Comparison of ENCODE assay signal across 18 cellular contexts in genomic region chr6:39209908-39210307, GRCh38. TPM values are rescaled to one million over a fixed set of nuclear protein-coding genes. Genes with fewer than 3 reads are reported as not detected.
DNase-seq lines count a peak whose midpoint lies in the region; ATAC-seq, FAIRE-seq and TF ChIP-seq lines count a peak whose summit lies in the region.
"Had no signal": no experiment of that assay in that cellular context is flagged by ENCODE, and none has a peak within 500 bp of the region (broad histone marks: within the 10 kb centered on the region; RNA-seq: fewer than 3 reads in every experiment).

No MANE protein-coding gene starts in this region.

- no peaks in the 10 kb centered on the region for H3K27me3 Mint-ChIP-seq in activated T-helper 1 cell treated with anti-CD3 and anti-CD28 coated beads, Interleukin-12 subunit alpha, Interleukin-12 subunit beta, Interleukin-2, Interleukin-4 antibody, amounts not matched to agents 30 ng/mL and 10 ng/mL and 1 ng/mL, durations not matched to agents 14 hours and 24 hours and 36 hours (ENCODE audit: insufficient read depth)
- peaks cover 10% of the 10 kb centered on the region for H3K27me3 Mint-ChIP-seq in nephron progenitor cell (ENCODE audit: low read depth, poor library complexity)

- H3K9me3 Mint-ChIP-seq in activated T-helper 1 cell treated with anti-CD3 and anti-CD28 coated beads, Interleukin-12 subunit alpha, Interleukin-12 subunit beta, Interleukin-2, Interleukin-4 antibody, amounts not matched to agents 30 ng/mL and 10 ng/mL and 1 ng/mL, durations not matched to agents 14 hours and 24 hours and 36 hours = no peaks in the 10 kb centered on the region
- no peaks in the 10 kb centered on the region for H3K9me3 Mint-ChIP-seq in nephron progenitor cell

- H3K27me3 ChIP-seq in liver (ENCODE audit: control insufficient read depth in 4 of 4, insufficient read depth in 4 of 4, low read length in 3 of 4) (no peaks in the 10 kb centered on the region), HepG2 (ENCODE audit: control insufficient read depth in 1 of 2, insufficient read depth in 2 of 2, low read length in 2 of 2) (no peaks in the 10 kb centered on the region; a peak in 1 of 5 replicates)
- H3K27me3 ChIP-seq: testis had no signal

- H3K27ac Mint-ChIP-seq in activated T-helper 1 cell treated with anti-CD3 and anti-CD28 coated beads, Interleukin-12 subunit alpha, Interleukin-12 subunit beta, Interleukin-2, Interleukin-4 antibody, amounts not matched to agents 30 ng/mL and 10 ng/mL and 1 ng/mL, durations not matched to agents 14 hours and 24 hours and 36 hours = peak overlapping the region; percentile 67
- H3K27ac Mint-ChIP-seq in nephron progenitor cell = peak overlapping the region; percentile 96

- no peak for TF ChIP-seq RAD21 in liver (IDR thresholded peaks at IDR 0.05)
- no peak for TF ChIP-seq RAD21 in HepG2 (CRISPR knock-in tag; IDR thresholded peaks at IDR 0.05)

- no peak for ATAC-seq in HepG2

- no peak for TF ChIP-seq POLR2A in HepG2 (IDR thresholded peaks at IDR 0.05; ENCODE audit: insufficient read depth in 1 of 2, low read depth in 2 of 2, low read length in 2 of 2)

- in situ Hi-C loops in HepG2 (cut with HindIII; ENCODE audit: extremely low pct_ligation_motif_present, low pct_unique_long_range_greater_than_20kb) = no loop called here

- H3K9me3 ChIP-seq in liver (ENCODE audit: control insufficient read depth in 4 of 4, low read length in 3 of 4) = no peaks in the 10 kb centered on the region
- H3K9me3 ChIP-seq in HepG2 (ENCODE audit: low read length) = no peaks in the 10 kb centered on the region
- H3K9me3 ChIP-seq: testis had no signal

- no peak for TF ChIP-seq EP300 in HepG2 (IDR thresholded peaks at IDR 0.05; ENCODE audit: low read depth in 2 of 2, low read length in 2 of 2)
- TF ChIP-seq EP300 in HepG2 (CRISPR knock-in tag; IDR thresholded peaks at IDR 0.05; ENCODE audit: borderline replicate concordance) = no peak

- WGBS in liver = 59% methylated on average over 6 of the region's 6 CpGs
- 45% methylated on average over 6 of the region's 6 CpGs for WGBS in HepG2 (ENCODE audit: low lambda C conversion rate)

- TF ChIP-seq CTCF in liver (IDR thresholded peaks at IDR 0.05; ENCODE audit: low read depth, low read length, missing input control) = no peak
- no peak for TF ChIP-seq CTCF in HepG2 (CRISPR knock-in tag; IDR thresholded peaks at IDR 0.05)
- TF ChIP-seq CTCF in nephron progenitor cell (IDR thresholded peaks at IDR 0.05) = no peak

- H3K4me3 Mint-ChIP-seq in activated T-helper 1 cell treated with anti-CD3 and anti-CD28 coated beads, Interleukin-12 subunit alpha, Interleukin-12 subunit beta, Interleukin-2, Interleukin-4 antibody, amounts not matched to agents 30 ng/mL and 10 ng/mL and 1 ng/mL, durations not matched to agents 14 hours and 24 hours and 36 hours = peak overlapping the region; percentile 37
- H3K4me3 Mint-ChIP-seq in nephron progenitor cell = peak overlapping the region; percentile 2

- POLR2A ChIA-PET in HepG2 (lab: Yijun Ruan, JAX) = no interaction called here

- no peak for FAIRE-seq in HepG2 (lab: Jason Lieb, UNC)
- FAIRE-seq: D721Med, GM18507, GM19239 had no signal

- H3K4me3 ChIP-seq in liver (ENCODE audit: low read depth in 1 of 3, low read length in 3 of 3) (no peak overlapping the region), HepG2 (replicated peaks in 1 of 3; ENCODE audit: insufficient read depth in 1 of 3, low read depth in 2 of 3, low read length in 3 of 3) (no peak overlapping the region)
- H3K4me3 ChIP-seq: testis had no signal

- no peak overlapping the region for H2AFZ ChIP-seq in HepG2 (ENCODE audit: low read length)

- H3K4me1 Mint-ChIP-seq in activated T-helper 1 cell treated with anti-CD3 and anti-CD28 coated beads, Interleukin-12 subunit alpha, Interleukin-12 subunit beta, Interleukin-2, Interleukin-4 antibody, amounts not matched to agents 30 ng/mL and 10 ng/mL and 1 ng/mL, durations not matched to agents 14 hours and 24 hours and 36 hours (ENCODE audit: low read depth) = peaks cover 60% of the 10 kb centered on the region
- H3K4me1 Mint-ChIP-seq in nephron progenitor cell = peaks cover 86% of the 10 kb centered on the region

- H3K4me1 ChIP-seq in liver (ENCODE audit: control insufficient read depth in 4 of 4, insufficient read depth in 4 of 4, low read length in 3 of 4) (peaks cover 25 to 93% (median 80%) of the 10 kb centered on the region in 4 donors), HepG2 (ENCODE audit: insufficient read depth, low read length) (no peaks in the 10 kb centered on the region)
- H3K4me1 ChIP-seq: testis had no signal

- CTCF ChIA-PET in HepG2 (lab: Yijun Ruan, JAX; ENCODE audit: low intra/inter-chr PET ratio, low total read pairs) = no interaction called here

- H3K9ac ChIP-seq in liver (ENCODE audit: low read depth in 1 of 2, low read length in 2 of 2) = no peak overlapping the region
- no peak overlapping the region for H3K9ac ChIP-seq in HepG2 (ENCODE audit: insufficient read depth, low read depth, low read length)

- no peak overlapping the region for H3K4me2 ChIP-seq in HepG2 (ENCODE audit: low read depth, low read length)

- no TSS peak for BruUV-seq in HepG2 (replicated peaks; lab: Mats Ljungman, UMichigan)

- H3K36me3 Mint-ChIP-seq in activated T-helper 1 cell treated with anti-CD3 and anti-CD28 coated beads, Interleukin-12 subunit alpha, Interleukin-12 subunit beta, Interleukin-2, Interleukin-4 antibody, amounts not matched to agents 30 ng/mL and 10 ng/mL and 1 ng/mL, durations not matched to agents 14 hours and 24 hours and 36 hours (ENCODE audit: low read depth) = peaks cover 22% of the 10 kb centered on the region
- H3K36me3 Mint-ChIP-seq in nephron progenitor cell (ENCODE audit: low read depth) = peaks cover 23% of the 10 kb centered on the region

- H4K20me1 ChIP-seq in HepG2 (ENCODE audit: insufficient read depth, low read length) = no peaks in the 10 kb centered on the region

- intact Hi-C loops in HepG2 (cut with micrococcal nuclease; ENCODE audit: unreplicated experiment) = no loop called here
- intact Hi-C loops in activated T-helper 1 cell treated with anti-CD3 and anti-CD28 coated beads, Interleukin-12 subunit alpha, Interleukin-12 subunit beta, Interleukin-2, Interleukin-4 antibody, amounts not matched to agents 30 ng/mL and 10 ng/mL and 1 ng/mL, durations not matched to agents 14 hours and 24 hours and 36 hours (cut with micrococcal nuclease) = loop anchor here (2.0 kb wide), 1 partner anchor 13 kb away; no protein-coding TSS in a partner anchor

- H3K36me3 ChIP-seq in liver (ENCODE audit: control insufficient read depth in 4 of 4, insufficient read depth in 3 of 4, low read depth in 1 of 4, low read length in 3 of 4) (no peaks in the 10 kb centered on the region), HepG2 (replicated peaks in 1 of 2; ENCODE audit: control insufficient read depth in 1 of 2, insufficient read depth in 2 of 2, low read length in 2 of 2) (no peaks in the 10 kb centered on the region)

- H3K79me2 ChIP-seq in HepG2 (ENCODE audit: insufficient read depth, low read length) = no peaks in the 10 kb centered on the region

- no peak for DNase-seq in HepG2 (ENCODE audit: low spot score)
- DNase-seq in activated T-helper 1 cell treated with anti-CD3 and anti-CD28 coated beads, Interleukin-12 subunit alpha, Interleukin-12 subunit beta, Interleukin-2, Interleukin-4 antibody, amounts not matched to agents 30 ng/mL and 10 ng/mL and 1 ng/mL, durations not matched to agents 14 hours and 24 hours and 36 hours (ENCODE audit: low spot score) = no peak
- no peak for DNase-seq in nephron progenitor cell
- DNase-seq in NK-92 (lab: John Stamatoyannopoulos, UW; ENCODE audit: unreplicated experiment) = no peak
- DNase-seq in NCI-H526 treated with DMSO at 0.1 percent for 48 hours (lab: John Stamatoyannopoulos, UW) = no peak
- DNase-seq in T1000 (lab: John Stamatoyannopoulos, UW) = no peak
- DNase-seq in hepatic stellate cell (ENCODE audit: low spot score) = no peak
- DNase-seq: activated effector memory CD4-positive, alpha-beta T cell treated with anti-CD3 and anti-CD28 coated beads, Interleukin-2, amount 50 U/mL, for 16 hours; left cardiac atrium; NCI-H2081; NCI-H69; RPMI8226; testis had no signal

- H3K27ac ChIP-seq in liver (ENCODE audit: low read depth in 1 of 2, low read length in 2 of 2) (peak overlapping the region; percentile 58 to 69), HepG2 (ENCODE audit: extremely low read length, insufficient read depth, low read length) (no peak overlapping the region)
- H3K27ac ChIP-seq: testis had no signal

TF ChIP-seq in liver, 16 proteins besides CTCF, POLR2A, EP300 and RAD21 (continues in another document):
- no peak for TF ChIP-seq SP1 (IDR thresholded peaks at IDR 0.05)

TF ChIP-seq in HepG2, 621 proteins besides CTCF, POLR2A, EP300 and RAD21:
- no peak for TF ChIP-seq ATM (IDR thresholded peaks at IDR 0.05; ENCODE audit: borderline replicate concordance)

RNA-seq across cellular contexts. Expression of gene KCNK5, which starts 19.4 kb away (rescaled TPM):
- total RNA-seq in liver (10 to 100 TPM in 1 of 2 donors, 1 to 10 TPM in 1; 3.7 to 19.1 TPM), HepG2 (2016; rRNA removed; fragmentation: Illumina TruSeq; extraction: Trizol) (0.04 TPM in 1 of 2 replicates, not detected in the other)
- polyA plus RNA-seq in liver (1 to 10 TPM; 5.4 to 9.6 TPM), HepG2 (2011; rRNA removed) (0.03 TPM in 1 of 2 replicates, not detected in the other)
- total RNA-seq in HepG2 (2016; cell fraction: cytosol; rRNA removed; fragmentation: Illumina TruSeq; extraction: Trizol; ENCODE audit: low read depth) = not detected in 2 replicates
- total RNA-seq in HepG2 (2016; cell fraction: insoluble cytoplasmic fraction; rRNA removed; fragmentation: Illumina TruSeq; extraction: Trizol) = 0.04 TPM in 1 of 2 replicates, not detected in the other
- not detected in 2 replicates for total RNA-seq in HepG2 (2016; cell fraction: membrane; rRNA removed; fragmentation: Illumina TruSeq; extraction: Trizol)
- not detected in 2 replicates for total RNA-seq in HepG2 (2016; cell fraction: nucleus; rRNA removed; fragmentation: Illumina TruSeq; extraction: Trizol)
- polyA plus RNA-seq in HepG2 (2011; cell fraction: cytosol; rRNA removed) = 0.01 TPM in 1 of 2 replicates, not detected in the other
- not detected in 2 replicates for polyA plus RNA-seq in HepG2 (2011; cell fraction: nucleus; rRNA removed)
- polyA plus RNA-seq in HepG2 (2012) = not detected in 2 replicates
- not detected in 2 replicates for polyA plus RNA-seq in HepG2 (2016; cell fraction: cytosol; fragmentation: Illumina TruSeq; extraction: Trizol; ENCODE audit: low read depth)
- not detected in 2 replicates for polyA plus RNA-seq in HepG2 (2016; cell fraction: insoluble cytoplasmic fraction; fragmentation: Illumina TruSeq; extraction: Trizol; ENCODE audit: low read depth)
- polyA plus RNA-seq in HepG2 (2016; cell fraction: membrane; fragmentation: Illumina TruSeq; extraction: Trizol; ENCODE audit: low read depth) = not detected in 2 replicates
- not detected in 2 replicates for polyA plus RNA-seq in HepG2 (2016; cell fraction: nucleus; fragmentation: Illumina TruSeq; extraction: Trizol; ENCODE audit: insufficient read depth, low read depth)
- 9.6 TPM in 1 of 2 replicates, not detected in the other for polyA minus RNA-seq in HepG2 (2011; rRNA and poly(A)+ RNA removed; ENCODE audit: low replicate concordance)
- not detected in 2 replicates for polyA minus RNA-seq in HepG2 (2011; cell fraction: cytosol; rRNA and poly(A)+ RNA removed)
- polyA minus RNA-seq in HepG2 (2011; cell fraction: nucleus; rRNA and poly(A)+ RNA removed) = not detected in 2 replicates
- 36.7 and 38.7 TPM in 2 replicates for total RNA-seq in activated T-helper 1 cell treated with anti-CD3 and anti-CD28 coated beads, Interleukin-12 subunit alpha, Interleukin-12 subunit beta, Interleukin-2, Interleukin-4 antibody, amounts not matched to agents 30 ng/mL and 10 ng/mL and 1 ng/mL, durations not matched to agents 14 hours and 24 hours and 36 hours
- total RNA-seq: dermis microvascular lymphatic vessel endothelial cell had no signal

Comparison
In these comparisons a context has a peak if more than half of its experiments do, and no peak if none do; other contexts are left out.
1. RNA of gene KCNK5, which starts 19.4 kb away (total RNA-seq): 36.7 to 38.7 TPM in activated T-helper 1 cell treated with anti-CD3 and anti-CD28 coated beads, Interleukin-12 subunit alpha, Interleukin-12 subunit beta, Interleukin-2, Interleukin-4 antibody, amounts not matched to agents 30 ng/mL and 10 ng/mL and 1 ng/mL, durations not matched to agents 14 hours and 24 hours and 36 hours and 3.7 to 19.1 TPM in liver; 0.04 TPM in HepG2; every median in the first group is over 4 times any median in the second.